ENCODE assay signal across 12 cellular contexts in the genomic region with DNA sequence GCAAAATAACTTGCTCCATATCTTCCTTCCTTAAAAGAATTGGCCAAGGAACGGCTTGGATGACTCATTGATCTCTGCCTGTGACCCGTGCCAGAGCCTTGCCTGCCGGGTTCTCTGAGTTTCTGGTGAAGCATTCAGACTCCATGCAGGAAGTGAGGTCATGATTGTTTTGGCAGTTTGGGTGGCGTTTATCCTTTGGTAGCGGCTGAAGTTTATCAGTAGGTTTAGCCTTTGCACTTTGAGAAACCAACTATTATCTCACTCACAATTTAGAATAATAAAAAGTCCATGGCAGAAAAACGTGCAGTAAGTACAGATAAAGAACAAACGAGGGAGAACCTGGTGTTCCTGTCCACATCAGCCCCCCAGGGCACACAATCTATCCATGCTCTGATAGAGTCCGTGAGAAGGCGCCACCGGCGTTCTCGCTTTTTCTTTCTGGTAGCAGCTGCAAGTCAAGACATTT.
DNase-seq lines count a peak whose midpoint lies in the region; ATAC-seq, FAIRE-seq and TF ChIP-seq lines count a peak whose summit lies in the region.
"Had no signal": no experiment of that assay in that cellular context is flagged by ENCODE, and none has a peak within 500 bp of the region (broad histone marks: within the 10 kb centered on the region; RNA-seq: fewer than 3 reads in every experiment).

No MANE protein-coding gene starts in this region.

- no peaks in the 10 kb centered on the region for H3K36me3 Mint-ChIP-seq in nephron (ENCODE audit: low read depth)
- H3K36me3 Mint-ChIP-seq: naive thymus-derived CD8-positive, alpha-beta T cell; stimulated activated naive B cell treated with anti-CD40 and anti-IgM and Interleukin-4, amounts not matched to agents 10 μg/mL and 1 μg/mL and 100 μg/mL, for 72 hours had no signal

- H3K4me3 ChIP-seq in fibroblast of pulmonary artery (replicated peaks; ENCODE audit: low read depth, low read length) = peak overlapping the region; percentile 23
- H3K4me3 ChIP-seq: breast epithelium had no signal

- H3K4me1 Mint-ChIP-seq in nephron = peaks cover 36% of the 10 kb centered on the region
- H3K4me1 Mint-ChIP-seq: stimulated activated naive B cell treated with anti-CD40 and anti-IgM and Interleukin-4, amounts not matched to agents 10 μg/mL and 1 μg/mL and 100 μg/mL, for 72 hours had no signal

- intact Hi-C loops in head of caudate nucleus (cut with DNase I) = no loop called here

- FAIRE-seq in RCC 7860 (lab: Jason Lieb, UNC) = peak; percentile 85

- no peaks in the 10 kb centered on the region for H3K9me3 Mint-ChIP-seq in nephron

- H3K27ac Mint-ChIP-seq in nephron = peak overlapping the region in 2 of 3 experiments; percentile 62 to 67
- H3K27ac Mint-ChIP-seq: naive thymus-derived CD8-positive, alpha-beta T cell; stimulated activated naive B cell treated with anti-CD40 and anti-IgM and Interleukin-4, amounts not matched to agents 10 μg/mL and 1 μg/mL and 100 μg/mL, for 72 hours had no signal

- ATAC-seq in HG03175 (IDR thresholded peaks at IDR 0.05; ENCODE audit: unreplicated experiment) = no peak
- ATAC-seq: naive thymus-derived CD8-positive, alpha-beta T cell; stimulated activated naive B cell treated with anti-CD40 and anti-IgM and Interleukin-4, amounts not matched to agents 10 μg/mL and 1 μg/mL and 100 μg/mL, for 72 hours had no signal

- no peak overlapping the region for H3K4me3 Mint-ChIP-seq in nephron
- H3K4me3 Mint-ChIP-seq: naive thymus-derived CD8-positive, alpha-beta T cell; stimulated activated naive B cell treated with anti-CD40 and anti-IgM and Interleukin-4, amounts not matched to agents 10 μg/mL and 1 μg/mL and 100 μg/mL, for 72 hours had no signal

- DNase-seq in AG20443 (ENCODE audit: low spot score) (peak; percentile 92), RCC 7860 (ENCODE audit: low spot score) (peak; percentile 76), fibroblast of pulmonary artery (ENCODE audit: low read depth) (peak; percentile 95), GF-D8 (lab: John Stamatoyannopoulos, UW) (no peak), MV-4-11 (lab: John Stamatoyannopoulos, UW) (no peak), head of caudate nucleus (no peak)
- DNase-seq: naive thymus-derived CD8-positive, alpha-beta T cell; stimulated activated naive B cell treated with anti-CD40 and anti-IgM and Interleukin-4, amounts not matched to agents 10 μg/mL and 1 μg/mL and 100 μg/mL, for 72 hours; T-helper 1 cell had no signal

- TF ChIP-seq CTCF in fibroblast of pulmonary artery (IDR thresholded peaks at IDR 0.05; ENCODE audit: low read length, missing control alignments) (no peak), nephron (IDR thresholded peaks at IDR 0.05; ENCODE audit: unreplicated experiment in 3 of 3) (no peak)

- H3K27me3 Mint-ChIP-seq in nephron (ENCODE audit: low read depth) = peaks cover 4% of the 10 kb centered on the region
- H3K27me3 Mint-ChIP-seq: stimulated activated naive B cell treated with anti-CD40 and anti-IgM and Interleukin-4, amounts not matched to agents 10 μg/mL and 1 μg/mL and 100 μg/mL, for 72 hours had no signal

Comparison
In these comparisons a context has a peak if more than half of its experiments do, and no peak if none do; other contexts are left out.
1. DNase-seq: peak in AG20443 (single experiment), RCC 7860 (single experiment) and fibroblast of pulmonary artery (single experiment); none in GF-D8 (single experiment), MV-4-11 (single experiment) and head of caudate nucleus (0 of 42).